ENCODE assay signal across 8 cellular contexts in the genomic region with DNA sequence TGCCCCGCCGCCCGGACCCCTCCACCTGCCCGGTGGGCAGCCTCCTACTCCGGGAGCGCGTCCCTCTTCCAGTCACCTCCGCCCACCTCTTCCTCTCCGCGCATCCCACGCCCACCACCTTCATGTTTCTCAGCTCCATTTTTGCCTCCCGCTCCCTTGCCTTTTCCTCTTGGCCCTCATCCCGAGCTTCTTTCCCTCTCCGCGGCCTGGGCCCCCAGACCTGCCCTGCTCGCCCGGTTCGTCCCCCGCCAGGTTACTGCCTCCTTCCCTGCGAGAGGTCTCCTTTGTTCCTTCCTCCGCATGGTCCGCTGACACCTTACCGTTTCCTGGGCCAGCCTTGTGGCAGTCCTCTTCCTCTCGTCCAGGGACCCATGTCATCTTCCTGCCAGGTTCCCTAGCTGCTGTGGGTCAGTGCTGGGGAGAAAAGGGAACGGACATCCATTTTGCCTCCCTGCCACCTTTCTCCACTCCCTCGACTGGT. TPM values are rescaled to one million over a fixed set of nuclear protein-coding genes. Genes with fewer than 3 reads are reported as not detected.
A peak's percentile ranks its signal among the peaks of the same experiment; 100 is the strongest.
DNase-seq lines count a peak whose midpoint lies in the region; ATAC-seq and TF ChIP-seq lines count a peak whose summit lies in the region.

No MANE protein-coding gene starts in this region.

- H3K4me3 Mint-ChIP-seq in WTC11 (peak overlapping the region; percentile 90), nephron (peak overlapping the region; percentile 89 to 95 (median 93))

- H3K9me3 Mint-ChIP-seq in WTC11 (no peaks in the 10 kb centered on the region), nephron (no peaks in the 10 kb centered on the region)

- ATAC-seq in HG03066 (IDR thresholded peaks at IDR 0.05; ENCODE audit: low read depth, unreplicated experiment) (peak; percentile 9), WTC11 (peak; percentile 27), esophagus mucosa (peak; percentile 8), HG03095 (IDR thresholded peaks at IDR 0.05; ENCODE audit: unreplicated experiment) (no peak), GM21737 (IDR thresholded peaks at IDR 0.05; ENCODE audit: unreplicated experiment) (no peak)

- no peaks in the 10 kb centered on the region for H3K36me3 Mint-ChIP-seq in WTC11
- no peaks in the 10 kb centered on the region for H3K36me3 Mint-ChIP-seq in nephron (ENCODE audit: low read depth)

- H3K27me3 Mint-ChIP-seq in WTC11 (ENCODE audit: low read depth), result peaks cover 34% of the 10 kb centered on the region
- H3K27me3 Mint-ChIP-seq in nephron (ENCODE audit: low read depth), result peaks cover 12% of the 10 kb centered on the region

- DNase-seq in COLO668 (lab: John Stamatoyannopoulos, UW; ENCODE audit: unreplicated experiment) (peak; percentile 58), WTC11 (ENCODE audit: low spot score) (peak; percentile 34), dedifferentiated amniotic fluid mesenchymal stem cell (ENCODE audit: extremely low spot score) (no peak)

- H3K4me1 Mint-ChIP-seq in WTC11 (peaks cover 34% of the 10 kb centered on the region), nephron (peaks cover 4% of the 10 kb centered on the region)

- POLR2A ChIA-PET in WTC11 (lab: Charles Lee), result interaction anchor here (0.7 to 1.6 kb wide), 6 partner anchors 10 to 273 kb away, joined by 3 to 6 read pairs (median 4); partner anchors contain the start of gene TOR1AIP1

- CTCF ChIA-PET in WTC11 (lab: Charles Lee), result interaction anchor here (0.6 to 4.9 kb wide), 5 partner anchors 12 to 340 kb away, joined by 3 to 69 read pairs (median 7); no protein-coding TSS in a partner anchor

- no peak for TF ChIP-seq CTCF in WTC11 (IDR thresholded peaks at IDR 0.05)
- no peak for TF ChIP-seq CTCF in nephron (IDR thresholded peaks at IDR 0.05; ENCODE audit: unreplicated experiment in 3 of 3)

- H3K27ac Mint-ChIP-seq in WTC11, result peak overlapping the region; percentile 58
- H3K27ac Mint-ChIP-seq in nephron, result peak overlapping the region; percentile 37 to 80 (median 70)

TF ChIP-seq in WTC11, 78 proteins besides CTCF, POLR2A, EP300 and RAD21:
- TF ChIP-seq, protein P1, sequence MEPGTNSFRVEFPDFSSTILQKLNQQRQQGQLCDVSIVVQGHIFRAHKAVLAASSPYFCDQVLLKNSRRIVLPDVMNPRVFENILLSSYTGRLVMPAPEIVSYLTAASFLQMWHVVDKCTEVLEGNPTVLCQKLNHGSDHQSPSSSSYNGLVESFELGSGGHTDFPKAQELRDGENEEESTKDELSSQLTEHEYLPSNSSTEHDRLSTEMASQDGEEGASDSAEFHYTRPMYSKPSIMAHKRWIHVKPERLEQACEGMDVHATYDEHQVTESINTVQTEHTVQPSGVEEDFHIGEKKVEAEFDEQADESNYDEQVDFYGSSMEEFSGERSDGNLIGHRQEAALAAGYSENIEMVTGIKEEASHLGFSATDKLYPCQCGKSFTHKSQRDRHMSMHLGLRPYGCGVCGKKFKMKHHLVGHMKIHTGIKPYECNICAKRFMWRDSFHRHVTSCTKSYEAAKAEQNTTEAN (CRISPR knock-in tag; IDR thresholded peaks at IDR 0.05), result 0 out of 2 replicates have a peak, but pooled peaks have one; percentile 19
- TF ChIP-seq ETV6 (CRISPR knock-in tag; IDR thresholded peaks at IDR 0.05), result no peak
TF ChIP-seq in WTC11: peak in this region for 1.

RNA-seq across cellular contexts. Expression of gene QSOX1, which starts 0.6 kb away (rescaled TPM):
- 135 to 147 TPM (median 136 TPM) in 3 replicates for total RNA-seq in WTC11 (2021)
- 116 TPM for total RNA-seq in esophagus mucosa

Comparison
In these comparisons a context has a peak if more than half of its experiments do, and no peak if none do; other contexts are left out.
1. ATAC-seq: peak in HG03066 (single experiment), WTC11 (single experiment) and esophagus mucosa (single experiment); none in HG03095 (single experiment) and GM21737 (single experiment).